ENCODE assay signal across 25 cellular contexts in genomic region chr10:5647507-5648240, GRCh38. TPM values are rescaled to one million over a fixed set of nuclear protein-coding genes. Genes with fewer than 3 reads are reported as not detected.
DNase-seq lines count a peak whose midpoint lies in the region; ATAC-seq and TF ChIP-seq lines count a peak whose summit lies in the region.
"Had no signal": no experiment of that assay in that cellular context is flagged by ENCODE, and none has a peak within 500 bp of the region (broad histone marks: within the 10 kb centered on the region; RNA-seq: fewer than 3 reads in every experiment).

No MANE protein-coding gene starts in this region.

- peak overlapping the region; percentile 88 for H3K27ac Mint-ChIP-seq in activated CD4-positive, alpha-beta T cell treated with anti-CD3 and anti-CD28 coated beads, Interleukin-2, amount 10 ng/mL, durations not matched to agents 24 days and 14 days
- H3K27ac Mint-ChIP-seq in WTC11, result peak overlapping the region; percentile 55
- H3K27ac Mint-ChIP-seq in naive B cell, result peak overlapping the region; percentile 12 to 96 (median 74)
- H3K27ac Mint-ChIP-seq: activated naive CD4-positive, alpha-beta T cell treated with anti-CD3 and anti-CD28 coated beads, Interleukin-2, amount 10 ng/mL, durations not matched to agents 7 days and 5 days had no signal

- POLR2A ChIA-PET in WTC11 (lab: Charles Lee), result no interaction called here

- H3K4me3 Mint-ChIP-seq in activated CD4-positive, alpha-beta T cell treated with anti-CD3 and anti-CD28 coated beads, Interleukin-2, amount 10 ng/mL, durations not matched to agents 24 days and 14 days, result peak overlapping the region; percentile 18
- H3K4me3 Mint-ChIP-seq in WTC11 (no peak overlapping the region; the same call in 1 of the 2 replicates), naive B cell (no peak overlapping the region)
- H3K4me3 Mint-ChIP-seq: activated naive CD4-positive, alpha-beta T cell treated with anti-CD3 and anti-CD28 coated beads, Interleukin-2, amount 10 ng/mL, durations not matched to agents 7 days and 5 days; CD4-positive, CD25-positive, alpha-beta regulatory T cell; naive thymus-derived CD8-positive, alpha-beta T cell had no signal

- intact Hi-C loops in activated CD4-positive, alpha-beta T cell treated with anti-CD3 and anti-CD28 coated beads, Interleukin-2, amount 10 ng/mL, durations not matched to agents 24 days and 14 days (cut with micrococcal nuclease), result no loop called here

- peaks cover 3% of the 10 kb centered on the region for H3K4me1 Mint-ChIP-seq in activated CD4-positive, alpha-beta T cell treated with anti-CD3 and anti-CD28 coated beads, Interleukin-2, amount 10 ng/mL, durations not matched to agents 24 days and 14 days
- no peaks in the 10 kb centered on the region for H3K4me1 Mint-ChIP-seq in WTC11
- peaks cover 32 to 36% (median 33%) of the 10 kb centered on the region in 3 donors for H3K4me1 Mint-ChIP-seq in naive B cell
- H3K4me1 Mint-ChIP-seq: activated naive CD4-positive, alpha-beta T cell treated with anti-CD3 and anti-CD28 coated beads, Interleukin-2, amount 10 ng/mL, durations not matched to agents 7 days and 5 days had no signal

- TF ChIP-seq CTCF in 22Rv1 (IDR thresholded peaks at IDR 0.05) (no peak), WTC11 (IDR thresholded peaks at IDR 0.05) (no peak)

- CTCF ChIA-PET in WTC11 (lab: Charles Lee), result interaction anchor here (1.1 kb wide), 1 partner anchor 18 kb away, joined by 3 read pairs; no protein-coding TSS in a partner anchor

- ATAC-seq in WTC11 (no peak), naive B cell (ENCODE audit: low read depth in 2 of 2) (no peak), HG02870 (IDR thresholded peaks at IDR 0.05; ENCODE audit: unreplicated experiment) (no peak), GM19463 (IDR thresholded peaks at IDR 0.05; ENCODE audit: unreplicated experiment) (no peak)
- ATAC-seq: gastroesophageal sphincter; lower lobe of right lung; naive thymus-derived CD8-positive, alpha-beta T cell; Panc1 had no signal

- H3K36me3 Mint-ChIP-seq in activated CD4-positive, alpha-beta T cell treated with anti-CD3 and anti-CD28 coated beads, Interleukin-2, amount 10 ng/mL, durations not matched to agents 24 days and 14 days (ENCODE audit: low read depth), result peaks cover 22% of the 10 kb centered on the region
- peaks cover 30% of the 10 kb centered on the region for H3K36me3 Mint-ChIP-seq in WTC11
- peaks cover 6 to 8% of the 10 kb centered on the region in 2 donors for H3K36me3 Mint-ChIP-seq in naive B cell

- H3K27me3 Mint-ChIP-seq in activated CD4-positive, alpha-beta T cell treated with anti-CD3 and anti-CD28 coated beads, Interleukin-2, amount 10 ng/mL, durations not matched to agents 24 days and 14 days, result no peaks in the 10 kb centered on the region
- H3K27me3 Mint-ChIP-seq in WTC11 (ENCODE audit: low read depth) (no peaks in the 10 kb centered on the region), naive B cell (no peaks in the 10 kb centered on the region)
- H3K27me3 Mint-ChIP-seq: activated naive CD4-positive, alpha-beta T cell treated with anti-CD3 and anti-CD28 coated beads, Interleukin-2, amount 10 ng/mL, durations not matched to agents 7 days and 5 days; CD4-positive, CD25-positive, alpha-beta regulatory T cell; naive thymus-derived CD8-positive, alpha-beta T cell had no signal

- peak overlapping the region; percentile 22 for H3K27ac ChIP-seq in 22Rv1
- H3K27ac ChIP-seq: lower lobe of right lung had no signal

- no peaks in the 10 kb centered on the region for H3K9me3 Mint-ChIP-seq in activated CD4-positive, alpha-beta T cell treated with anti-CD3 and anti-CD28 coated beads, Interleukin-2, amount 10 ng/mL, durations not matched to agents 24 days and 14 days
- H3K9me3 Mint-ChIP-seq in WTC11 (no peaks in the 10 kb centered on the region), naive B cell (no peaks in the 10 kb centered on the region)
- H3K9me3 Mint-ChIP-seq: activated naive CD4-positive, alpha-beta T cell treated with anti-CD3 and anti-CD28 coated beads, Interleukin-2, amount 10 ng/mL, durations not matched to agents 7 days and 5 days; CD4-positive, CD25-positive, alpha-beta regulatory T cell; naive thymus-derived CD8-positive, alpha-beta T cell had no signal

- no peak for DNase-seq in activated CD4-positive, alpha-beta T cell treated with anti-CD3 and anti-CD28 coated beads, Interleukin-2, amount 10 ng/mL, durations not matched to agents 24 days and 14 days
- DNase-seq in activated CD4-positive, alpha-beta T cell treated with anti-CD3 and anti-CD28 coated beads, Interleukin-2, amount 50 U/mL, for 4 hours, result no peak
- no peak for DNase-seq in WTC11 (ENCODE audit: low spot score)
- no peak for DNase-seq in naive B cell
- no peak for DNase-seq in NCI-H748 (lab: John Stamatoyannopoulos, UW; ENCODE audit: unreplicated experiment)
- DNase-seq: activated CD4-positive, alpha-beta T cell treated with anti-CD3 and anti-CD28 coated beads for 48 hours; activated naive CD4-positive, alpha-beta T cell treated with anti-CD3 and anti-CD28 coated beads, Interleukin-2, amount 10 ng/mL, durations not matched to agents 7 days and 5 days; CD4-positive, CD25-positive, alpha-beta regulatory T cell; effector CD8-positive, alpha-beta T cell; EL; GOT3; lower lobe of right lung; naive thymus-derived CD8-positive, alpha-beta T cell; NCI-H1417; NCI-H2029 treated with DMSO at 0.1 percent for 48 hours; NCI-H526 treated with DMSO at 0.1 percent for 48 hours; retina; SHP77; stimulated activated CD4-positive, alpha-beta T cell treated with anti-CD3 and anti-CD28 coated beads, Interleukin-1b, Interleukin-23, amount 100 ng/mL, for 48 hours; thyroid gland had no signal

TF ChIP-seq in WTC11, 78 proteins besides CTCF, POLR2A, EP300 and RAD21 (continues in another document):
- TF ChIP-seq SOX15 (CRISPR knock-in tag; IDR thresholded peaks at IDR 0.05), result no peak
- no peak for TF ChIP-seq PRRX2 (CRISPR knock-in tag; IDR thresholded peaks at IDR 0.05)
- TF ChIP-seq E2F4 (CRISPR knock-in tag; IDR thresholded peaks at IDR 0.05; ENCODE audit: borderline replicate concordance, low read depth), result no peak
- no peak for TF ChIP-seq FOXJ3 (CRISPR knock-in tag; IDR thresholded peaks at IDR 0.05; ENCODE audit: borderline replicate concordance)
- TF ChIP-seq E2F1 (CRISPR knock-in tag; IDR thresholded peaks at IDR 0.05), result no peak
- TF ChIP-seq AFF4 (CRISPR knock-in tag; IDR thresholded peaks at IDR 0.05; ENCODE audit: borderline replicate concordance), result no peak

RNA-seq across cellular contexts. Expression of gene ASB13, which starts 18.7 kb away (rescaled TPM):
- 13.5 and 14.5 TPM in 2 replicates for total RNA-seq in activated CD4-positive, alpha-beta T cell treated with anti-CD3 and anti-CD28 coated beads, Interleukin-2, amount 10 ng/mL, durations not matched to agents 24 days and 14 days
- total RNA-seq in WTC11 (2021), result 23.4 to 28.3 TPM (median 27.3 TPM) in 3 replicates
- 10 to 100 TPM in 2 of 6 donors, 1 to 10 TPM in 4; 5.4 to 15.0 (median 7.7) TPM for polyA plus RNA-seq in naive B cell (ENCODE audit: low read depth in 6 of 6)

RNA-seq across cellular contexts. Expression of gene TASOR2, which starts 37.0 kb away (rescaled TPM):
- total RNA-seq in activated CD4-positive, alpha-beta T cell treated with anti-CD3 and anti-CD28 coated beads, Interleukin-2, amount 10 ng/mL, durations not matched to agents 24 days and 14 days, result 78.2 and 92.3 TPM in 2 replicates
- 54.5 to 67.3 TPM (median 62.0 TPM) in 3 replicates for total RNA-seq in WTC11 (2021)
- 10 to 100 TPM in 5 of 6 donors, 1 to 10 TPM in 1; 3.8 to 24.5 (median 16.9) TPM for polyA plus RNA-seq in naive B cell (ENCODE audit: low read depth in 6 of 6)
